Comparison of ENCODE assay signal across 26 cellular contexts in the genomic region with DNA sequence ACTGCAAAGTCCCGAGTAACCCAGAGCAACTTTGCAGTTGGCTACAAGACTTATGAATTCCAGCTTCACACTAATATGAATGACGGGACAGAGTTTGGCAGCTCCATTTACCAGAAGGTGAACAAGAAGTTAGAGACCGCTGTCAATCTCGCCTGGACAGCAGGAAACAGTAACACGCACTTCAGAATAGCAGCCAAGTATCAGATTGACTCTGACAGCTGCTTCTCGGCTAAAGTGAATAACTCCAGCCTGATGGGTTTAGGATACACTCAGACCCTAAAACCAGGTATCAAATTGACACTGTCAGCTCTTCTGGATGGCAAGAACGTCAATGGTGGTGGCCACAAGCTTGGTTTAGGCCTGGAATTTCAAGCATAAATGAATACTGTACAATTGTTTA.
"Had no signal": no experiment of that assay in that cellular context is flagged by ENCODE, and none has a peak within 500 bp of the region (broad histone marks: within the 10 kb centered on the region; RNA-seq: fewer than 3 reads in every experiment).

No MANE protein-coding gene starts in this region.

- H3K4me3 Mint-ChIP-seq: naive B cell; natural killer cell; nephron progenitor cell; neural progenitor cell; stimulated activated effector memory CD8-positive, alpha-beta T cell treated with anti-CD3 and anti-CD28 coated beads, Interleukin-12 subunit alpha, Interleukin-12 subunit beta, amount 100 ng/mL, for 72 hours; stimulated activated naive CD8-positive, alpha-beta T cell treated with anti-CD3 and anti-CD28 coated beads, Interleukin-15, Interleukin-2, amounts not matched to agents 100 ng/mL and 50 ng/mL, for 24 hours had no signal

- H3K36me3 Mint-ChIP-seq: natural killer cell had no signal

- H3K9me3 Mint-ChIP-seq: natural killer cell; stimulated activated naive CD8-positive, alpha-beta T cell treated with anti-CD3 and anti-CD28 coated beads, Interleukin-15, Interleukin-2, amounts not matched to agents 100 ng/mL and 50 ng/mL, for 24 hours had no signal

- H3K27ac ChIP-seq: left lung, lower lobe of right lung, neural progenitor cell, neutrophil, parathyroid adenoma, right atrium auricular region, right lobe of liver, spleen, suprapubic skin, thoracic aorta, tibial artery, upper lobe of right lung had no signal

- H3K27me3 ChIP-seq: left lung, neural progenitor cell, neutrophil, right atrium auricular region, right lobe of liver, spleen, suprapubic skin, tibial artery, upper lobe of right lung had no signal

- DNase-seq: hippocampal formation; kidney glomerular epithelial cell; left colon; left lung; lower lobe of right lung; mammary epithelial cell; mesenchymal stem cell; naive B cell; natural killer cell; nephron progenitor cell; occipital lobe; right lobe of liver; small intestine; spleen; stimulated activated CD4-positive, alpha-beta T cell treated with anti-CD3 and anti-CD28 coated beads, Interleukin-4, amount 100 ng/mL, for 24 hours; stimulated activated naive CD4-positive, alpha-beta T cell; tibial artery; upper lobe of right lung had no signal

- H3K27me3 Mint-ChIP-seq: naive B cell; stimulated activated naive CD8-positive, alpha-beta T cell treated with anti-CD3 and anti-CD28 coated beads, Interleukin-15, Interleukin-2, amounts not matched to agents 100 ng/mL and 50 ng/mL, for 24 hours had no signal

- H3K36me3 ChIP-seq: left lung, lower lobe of right lung, neural progenitor cell, neutrophil, right atrium auricular region, right lobe of liver, suprapubic skin, thoracic aorta, tibial artery, upper lobe of right lung had no signal

- H3K4me3 ChIP-seq: left lung, lower lobe of right lung, neural progenitor cell, right atrium auricular region, right lobe of liver, spleen, suprapubic skin, thoracic aorta, tibial artery, upper lobe of right lung had no signal

- H3K4me1 ChIP-seq: left lung, lower lobe of right lung, neural progenitor cell, parathyroid adenoma, right lobe of liver, spleen, suprapubic skin, upper lobe of right lung had no signal

- H3K27ac Mint-ChIP-seq: naive B cell; natural killer cell; nephron progenitor cell; neural progenitor cell; stimulated activated effector memory CD8-positive, alpha-beta T cell treated with anti-CD3 and anti-CD28 coated beads, Interleukin-12 subunit alpha, Interleukin-12 subunit beta, amount 100 ng/mL, for 72 hours; stimulated activated naive CD8-positive, alpha-beta T cell treated with anti-CD3 and anti-CD28 coated beads, Interleukin-15, Interleukin-2, amounts not matched to agents 100 ng/mL and 50 ng/mL, for 24 hours had no signal

- ATAC-seq: left colon; left lung; lower lobe of right lung; natural killer cell; right lobe of liver; stimulated activated effector memory CD8-positive, alpha-beta T cell treated with anti-CD3 and anti-CD28 coated beads, Interleukin-12 subunit alpha, Interleukin-12 subunit beta, amount 100 ng/mL, for 72 hours; upper lobe of right lung had no signal

- H3K4me1 Mint-ChIP-seq: nephron progenitor cell, neural progenitor cell had no signal

- H3K9ac ChIP-seq: neural progenitor cell, parathyroid adenoma had no signal

- H3K9me3 ChIP-seq: left lung, lower lobe of right lung, neutrophil, right atrium auricular region, right lobe of liver, spleen, suprapubic skin, thoracic aorta, tibial artery, upper lobe of right lung had no signal
